11 cellular contexts compared by ENCODE assay signal in the genomic region with DNA sequence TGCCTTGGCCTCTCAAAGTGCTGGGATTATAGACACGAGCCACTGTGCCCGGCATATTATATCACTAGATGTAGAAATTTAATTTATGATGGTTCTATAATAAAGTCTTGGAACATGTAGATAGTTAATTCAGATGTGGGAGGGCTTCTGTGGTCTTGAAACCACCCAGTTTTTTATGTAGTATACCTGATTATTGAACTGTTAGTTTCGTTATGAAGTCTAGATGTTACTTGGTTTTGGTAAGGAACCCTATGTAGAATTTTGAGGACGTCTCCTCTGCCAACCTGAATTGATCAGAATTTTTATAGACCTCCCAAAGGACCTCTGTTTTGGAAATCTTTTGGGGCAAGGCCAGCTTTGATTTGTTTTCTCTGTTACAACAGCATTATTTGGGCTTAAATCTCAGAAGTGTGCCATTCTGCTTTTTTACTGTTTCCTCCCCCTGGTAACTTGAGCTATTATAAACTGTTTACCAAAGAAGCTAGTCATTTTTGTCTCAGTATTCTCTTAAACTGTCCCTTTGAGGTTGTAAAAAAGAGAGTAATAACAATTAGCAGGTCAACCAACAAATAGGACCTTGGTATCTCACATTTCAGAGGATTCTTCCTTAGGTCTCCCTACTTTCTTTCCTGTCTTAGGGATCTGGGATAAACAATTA. TPM values are rescaled to one million over a fixed set of nuclear protein-coding genes. Genes with fewer than 3 reads are reported as not detected.
DNase-seq lines count a peak whose midpoint lies in the region; ATAC-seq and TF ChIP-seq lines count a peak whose summit lies in the region.
"Had no signal": no experiment of that assay in that cellular context is flagged by ENCODE, and none has a peak within 500 bp of the region (broad histone marks: within the 10 kb centered on the region; RNA-seq: fewer than 3 reads in every experiment).

No MANE protein-coding gene starts in this region.

- peak overlapping the region; percentile 12 to 61 (median 40) for H3K4me3 Mint-ChIP-seq in CD4-positive, alpha-beta memory T cell
- no peak overlapping the region for H3K4me3 Mint-ChIP-seq in endothelial cell (ENCODE audit: unreplicated experiment)
- H3K4me3 Mint-ChIP-seq: T-helper 2 cell treated with Interferon-gamma antibody and Interleukin-4, amounts not matched to agents 5 μg/mL and 100 μg/mL, for 36 hours had no signal

- peaks cover 48% of the 10 kb centered on the region for H3K4me1 ChIP-seq in CD4-positive, alpha-beta memory T cell (ENCODE audit: insufficient read depth, low read length)

- peaks cover 0 to 3% of the 10 kb centered on the region in 2 donors for H3K36me3 Mint-ChIP-seq in CD4-positive, alpha-beta memory T cell
- no peaks in the 10 kb centered on the region for H3K36me3 Mint-ChIP-seq in endothelial cell (ENCODE audit: low read depth, unreplicated experiment)

- intact Hi-C loops in CD4-positive, alpha-beta memory T cell (cut with micrococcal nuclease): no loop called here

- TF ChIP-seq CTCF in endothelial cell (IDR thresholded peaks at IDR 0.05; ENCODE audit: unreplicated experiment): no peak

- peaks cover 48 to 84% (median 71%) of the 10 kb centered on the region in 4 donors for H3K4me1 Mint-ChIP-seq in CD4-positive, alpha-beta memory T cell
- H3K4me1 Mint-ChIP-seq in endothelial cell (ENCODE audit: unreplicated experiment): peaks cover 38% of the 10 kb centered on the region

- H3K27me3 Mint-ChIP-seq in CD4-positive, alpha-beta memory T cell: no peaks in the 10 kb centered on the region
- peaks cover 4% of the 10 kb centered on the region for H3K27me3 Mint-ChIP-seq in endothelial cell (ENCODE audit: unreplicated experiment)

- no peaks in the 10 kb centered on the region for H3K27me3 ChIP-seq in CD4-positive, alpha-beta memory T cell (ENCODE audit: insufficient read depth, low read length)

- ATAC-seq in GM19043 (IDR thresholded peaks at IDR 0.05; ENCODE audit: low read depth, unreplicated experiment) (peak; percentile 69), HG03378 (IDR thresholded peaks at IDR 0.05; ENCODE audit: unreplicated experiment) (peak; percentile 54), HG03045 (IDR thresholded peaks at IDR 0.05; ENCODE audit: unreplicated experiment) (no peak)

- POLR2A ChIA-PET in CD4-positive, alpha-beta memory T cell (lab: Charles Lee; ENCODE audit: partially characterized antibody): interaction anchor here (1.0 to 1.9 kb wide), 6 partner anchors 13 to 71 kb away, joined by 3 to 8 read pairs (median 4); partner anchors contain the start of gene AKAP13

- no peak overlapping the region for H3K4me3 ChIP-seq in CD4-positive, alpha-beta memory T cell (ENCODE audit: low read length in 2 of 2)

- H3K36me3 ChIP-seq in CD4-positive, alpha-beta memory T cell (ENCODE audit: insufficient read depth, low read length): no peaks in the 10 kb centered on the region

- H3K27ac Mint-ChIP-seq in CD4-positive, alpha-beta memory T cell: peak overlapping the region in 6 of 7 donors; percentile 3 to 70 (median 56)
- H3K27ac Mint-ChIP-seq in endothelial cell (ENCODE audit: unreplicated experiment): peak overlapping the region; percentile 77
- H3K27ac Mint-ChIP-seq: T-helper 2 cell treated with Interferon-gamma antibody and Interleukin-4, amounts not matched to agents 5 μg/mL and 100 μg/mL, for 36 hours had no signal

- no peaks in the 10 kb centered on the region for H3K9me3 Mint-ChIP-seq in CD4-positive, alpha-beta memory T cell
- no peaks in the 10 kb centered on the region for H3K9me3 Mint-ChIP-seq in endothelial cell (ENCODE audit: unreplicated experiment)
- H3K9me3 Mint-ChIP-seq: T-helper 2 cell treated with Interferon-gamma antibody and Interleukin-4, amounts not matched to agents 5 μg/mL and 100 μg/mL, for 36 hours had no signal

- H3K27ac ChIP-seq in CD4-positive, alpha-beta memory T cell (ENCODE audit: low read depth, low read length): no peak overlapping the region

- DNase-seq in CD4-positive, alpha-beta memory T cell: no peak
- DNase-seq in endothelial cell (ENCODE audit: low spot score) (no peak), DMS53 (lab: John Stamatoyannopoulos, UW) (no peak), NCI-H2107 (lab: John Stamatoyannopoulos, UW) (no peak), inferior parietal cortex (ENCODE audit: extremely low spot score) (no peak)
- DNase-seq: NCI-H446 treated with DMSO at 0.1 percent for 48 hours; stimulated activated naive CD4-positive, alpha-beta T cell treated with Interleukin-2 at 50 U/mL for 16 hours had no signal

- no peaks in the 10 kb centered on the region for H3K9me3 ChIP-seq in CD4-positive, alpha-beta memory T cell (ENCODE audit: control insufficient read depth in 1 of 2, low read length in 2 of 2)

- CTCF ChIA-PET in CD4-positive, alpha-beta memory T cell (lab: Charles Lee; ENCODE audit: partially characterized antibody): interaction anchor here (0.5 to 7.5 kb wide), 9 partner anchors 9 to 465 kb away, joined by 3 to 73 read pairs (median 4); no protein-coding TSS in a partner anchor

RNA-seq across cellular contexts. Expression of gene AKAP13, which starts 20.8 kb away (rescaled TPM):
- total RNA-seq in CD4-positive, alpha-beta memory T cell: 100 to 1,000 TPM; 300 to 319 TPM
- polyA plus RNA-seq in CD4-positive, alpha-beta memory T cell: 100 to 1,000 TPM in 1 of 2 donors, 10 to 100 TPM in 1; 68.7 to 195 TPM
- 249 TPM for total RNA-seq in endothelial cell (ENCODE audit: unreplicated experiment)
